ENCODE assay signal across 7 cellular contexts in genomic region chr17:49746791-49747490, GRCh38.
A peak's percentile ranks its signal among the peaks of the same experiment; 100 is the strongest.
DNase-seq lines count a peak whose midpoint lies in the region; ATAC-seq and TF ChIP-seq lines count a peak whose summit lies in the region.

No MANE protein-coding gene starts in this region.

- no peaks in the 10 kb centered on the region for H3K27me3 ChIP-seq in muscle layer of duodenum (ENCODE audit: low read depth, low read length)

- peak overlapping the region; percentile 62 for H3K27ac ChIP-seq in muscle layer of duodenum (ENCODE audit: low read length)
- peak overlapping the region in 1 of 2 donors; percentile 7 for H3K27ac ChIP-seq in coronary artery

- TF ChIP-seq POLR2A in NB4 (IDR thresholded peaks at IDR 0.05; ENCODE audit: extremely low read depth, insufficient read length), result no peak

- ATAC-seq in GM18868 (IDR thresholded peaks at IDR 0.05; ENCODE audit: unreplicated experiment) (peak; percentile 59), GM21825 (IDR thresholded peaks at IDR 0.05; ENCODE audit: unreplicated experiment) (peak; percentile 48)

- peak; percentile 38 for DNase-seq in NB4 (ENCODE audit: low read depth)
- DNase-seq in coronary artery (ENCODE audit: low spot score), result no peak
- DNase-seq in superior temporal gyrus (ENCODE audit: extremely low spot score), result no peak
- DNase-seq in EL, result no peak

- no peaks in the 10 kb centered on the region for H3K36me3 ChIP-seq in muscle layer of duodenum (ENCODE audit: control insufficient read depth in 1 of 2, insufficient read depth in 2 of 2, low read length in 2 of 2)

- H3K9me3 ChIP-seq in muscle layer of duodenum (ENCODE audit: control insufficient read depth in 1 of 2, low read length in 2 of 2), result no peaks in the 10 kb centered on the region

- no peak for TF ChIP-seq CTCF in NB4 (IDR thresholded peaks at IDR 0.05; ENCODE audit: low read depth, low read length)
- no peak for TF ChIP-seq CTCF in coronary artery (IDR thresholded peaks at IDR 0.05)

- H3K4me3 ChIP-seq in NB4 (ENCODE audit: low read depth, low read length), result no peak overlapping the region
- no peak overlapping the region for H3K4me3 ChIP-seq in muscle layer of duodenum (ENCODE audit: low read depth in 1 of 2, low read length in 2 of 2)
- H3K4me3 ChIP-seq in coronary artery, result no peak overlapping the region

- H3K4me1 ChIP-seq in muscle layer of duodenum (ENCODE audit: control insufficient read depth in 1 of 2, insufficient read depth in 2 of 2, low read length in 2 of 2), result peaks cover 15 to 29% of the 10 kb centered on the region in 2 donors
